ENCODE assay signal across 1 cellular context in the genomic region with DNA sequence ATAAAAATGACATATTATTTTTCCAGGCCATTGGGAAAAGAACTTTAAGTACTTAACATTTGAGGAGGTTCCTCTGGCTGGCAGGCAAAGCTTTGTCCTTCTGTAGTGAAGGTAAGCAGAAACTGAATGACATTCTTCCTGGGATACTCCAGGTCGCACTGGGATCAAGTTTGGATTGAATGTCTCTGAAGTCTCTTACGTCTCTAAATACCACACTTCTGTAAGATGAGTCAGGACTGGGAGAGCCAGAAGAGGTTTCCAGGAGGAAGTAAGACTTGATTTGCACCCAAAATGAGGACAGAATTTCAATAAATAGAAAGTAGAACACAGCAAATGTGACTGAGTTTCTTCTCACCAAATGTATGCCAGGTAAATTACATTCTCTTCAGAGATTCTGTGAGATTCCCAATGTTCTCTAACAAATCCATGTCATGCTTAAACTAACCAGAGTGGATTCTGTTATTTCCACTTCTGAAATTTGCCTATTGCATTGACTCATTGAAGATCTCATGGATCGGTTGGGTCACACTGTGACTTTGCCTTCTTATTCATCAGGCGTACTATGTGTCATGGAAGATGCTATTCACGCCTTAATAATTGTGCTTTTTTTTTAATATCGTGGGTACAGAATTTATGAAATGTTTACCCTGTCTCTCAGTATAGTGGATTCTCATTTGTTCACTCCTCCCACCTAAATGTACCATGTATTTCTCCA.
TF ChIP-seq lines count a peak whose summit lies in the region.

No MANE protein-coding gene starts in this region.

TF ChIP-seq in endothelial cell of umbilical vein, 7 proteins besides CTCF, POLR2A, EP300 and RAD21:
- no peak for TF ChIP-seq MYC (IDR thresholded peaks at IDR 0.05; ENCODE audit: low read depth, low read length)
- peak; percentile 20 for TF ChIP-seq FOS (IDR thresholded peaks at IDR 0.05; ENCODE audit: borderline replicate concordance, insufficient read depth, low read length)
- TF ChIP-seq POLR2AphosphoS5 (IDR thresholded peaks at IDR 0.05; ENCODE audit: insufficient read depth, low read depth, low read length): no peak
- no peak for TF ChIP-seq JUN (IDR thresholded peaks at IDR 0.05; ENCODE audit: borderline replicate concordance, insufficient read depth, insufficient read length, low read depth)
